Comparison of ENCODE assay signal across 8 cellular contexts in the genomic region with DNA sequence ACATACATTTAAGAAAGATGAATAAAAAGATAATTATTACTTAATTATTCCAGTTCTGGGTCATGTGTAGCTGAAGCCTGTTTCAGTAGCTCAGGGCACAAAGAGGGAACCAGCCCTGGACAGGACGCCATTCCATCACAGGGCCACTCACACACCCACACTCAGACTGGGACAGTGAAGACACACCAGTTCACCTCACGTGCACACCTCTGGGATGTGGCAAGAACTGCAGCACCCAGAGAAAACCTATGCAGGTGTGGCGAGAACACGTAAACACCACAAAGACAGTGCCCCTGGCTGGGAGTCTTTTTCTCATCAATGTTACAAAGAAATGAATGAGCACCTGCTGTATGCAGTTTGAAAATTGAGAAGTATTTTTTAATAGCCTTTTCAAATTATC. TPM values are rescaled to one million over a fixed set of nuclear protein-coding genes. Genes with fewer than 3 reads are reported as not detected.
DNase-seq lines count a peak whose midpoint lies in the region; ATAC-seq and TF ChIP-seq lines count a peak whose summit lies in the region.

No MANE protein-coding gene starts in this region.

- POLR2A ChIA-PET in Caco-2 (lab: Charles Lee): interaction anchor here (3.5 kb wide), 1 partner anchor 63 kb away, joined by 73 read pairs; a partner anchor contains a TSS

- intact Hi-C loops in Caco-2 (cut with micrococcal nuclease; ENCODE audit: unreplicated experiment) (no loop called here), left colon (cut with DNase I, micrococcal nuclease) (no loop called here)

- H3K36me3 ChIP-seq in Caco-2 (ENCODE audit: control insufficient read depth, insufficient read depth, low read length): peaks cover 3% of the 10 kb centered on the region; the same call in 1 of the 2 replicates

- H3K9me3 ChIP-seq in Caco-2: no peaks in the 10 kb centered on the region

- peak overlapping the region; percentile 99 for H3K4me3 Mint-ChIP-seq in Caco-2 (ENCODE audit: unreplicated experiment)
- peak overlapping the region; percentile 97 for H3K4me3 Mint-ChIP-seq in activated T-helper 17 cell treated with anti-CD3 and anti-CD28 coated beads, Interleukin-2, amount 50 U/mL, for 72 hours

- peak overlapping the region; percentile 80 for H3K4me3 ChIP-seq in Caco-2 (ENCODE audit: low read depth, low read length)

- H3K36me3 Mint-ChIP-seq in Caco-2 (ENCODE audit: insufficient read depth, unreplicated experiment): peaks cover 84% of the 10 kb centered on the region
- H3K36me3 Mint-ChIP-seq in activated T-helper 17 cell treated with anti-CD3 and anti-CD28 coated beads, Interleukin-2, amount 50 U/mL, for 72 hours (ENCODE audit: low read depth): peaks cover 89% of the 10 kb centered on the region

- peaks cover 22% of the 10 kb centered on the region for H3K4me1 ChIP-seq in Caco-2

- CTCF ChIA-PET in Caco-2 (lab: Charles Lee): no interaction called here

- DNase-seq in Caco-2: peak; percentile 83 to 90
- DNase-seq in HuH-7.5 (ENCODE audit: low spot score): peak; percentile 45
- DNase-seq in left colon: peak; percentile 60 to 81
- no peak for DNase-seq in NCI-H1092 treated with DMSO at 0.1 percent for 48 hours (lab: John Stamatoyannopoulos, UW)
- no peak for DNase-seq in DMS79 (lab: John Stamatoyannopoulos, UW)

- BruUV-seq in Caco-2 (replicated peaks; lab: Mats Ljungman, UMichigan): no TSS peak

- H3K9me3 Mint-ChIP-seq in Caco-2 (ENCODE audit: unreplicated experiment): no peaks in the 10 kb centered on the region
- no peaks in the 10 kb centered on the region for H3K9me3 Mint-ChIP-seq in activated T-helper 17 cell treated with anti-CD3 and anti-CD28 coated beads, Interleukin-2, amount 50 U/mL, for 72 hours

- peak overlapping the region; percentile 96 for H3K27ac Mint-ChIP-seq in Caco-2 (ENCODE audit: unreplicated experiment)
- H3K27ac Mint-ChIP-seq in activated T-helper 17 cell treated with anti-CD3 and anti-CD28 coated beads, Interleukin-2, amount 50 U/mL, for 72 hours: peak overlapping the region; percentile 99

- H3K4me1 Mint-ChIP-seq in Caco-2 (ENCODE audit: low read depth, unreplicated experiment): peaks cover 16% of the 10 kb centered on the region
- H3K4me1 Mint-ChIP-seq in activated T-helper 17 cell treated with anti-CD3 and anti-CD28 coated beads, Interleukin-2, amount 50 U/mL, for 72 hours: peaks cover 34% of the 10 kb centered on the region

- no peaks in the 10 kb centered on the region for H3K27me3 ChIP-seq in Caco-2 (replicated peaks; ENCODE audit: control insufficient read depth, insufficient read depth, low read length)

- H3K27me3 Mint-ChIP-seq in Caco-2 (ENCODE audit: insufficient read depth, unreplicated experiment): no peaks in the 10 kb centered on the region
- H3K27me3 Mint-ChIP-seq in activated T-helper 17 cell treated with anti-CD3 and anti-CD28 coated beads, Interleukin-2, amount 50 U/mL, for 72 hours: no peaks in the 10 kb centered on the region

- peak in 1 of 2 experiments; percentile 34 for TF ChIP-seq CTCF in Caco-2 (IDR thresholded peaks at IDR 0.05; ENCODE audit: insufficient read depth in 1 of 2, low read depth in 1 of 2, low read length in 1 of 2, severe bottlenecking in 1 of 2, unreplicated experiment in 1 of 2)

- ATAC-seq in activated T-helper 17 cell treated with anti-CD3 and anti-CD28 coated beads, Interleukin-2, amount 50 U/mL, for 72 hours (replicated peaks): no peak
- ATAC-seq in left colon: peak; percentile 36
- ATAC-seq in HG02970 (IDR thresholded peaks at IDR 0.05; ENCODE audit: low FRiP score, unreplicated experiment): no peak
- no peak for ATAC-seq in HG03196 (IDR thresholded peaks at IDR 0.05; ENCODE audit: unreplicated experiment)

RNA-seq across cellular contexts. Expression of a gene that starts 1.6 kb away (rescaled TPM):
- total RNA-seq in Caco-2 (2022) (121 and 133 TPM in 2 replicates), left colon (100 to 1,000 TPM in 1 of 2 donors, 10 to 100 TPM in 1; 65.2 to 132 TPM)
- total RNA-seq in activated T-helper 17 cell treated with anti-CD3 and anti-CD28 coated beads, Interleukin-2, amount 50 U/mL, for 72 hours: 10 to 100 TPM; 59.0 to 87.9 TPM

RNA-seq across cellular contexts. Expression of a gene that starts 5.6 kb away (rescaled TPM):
- total RNA-seq in Caco-2 (2022): 20.6 and 22.9 TPM in 2 replicates
- total RNA-seq in activated T-helper 17 cell treated with anti-CD3 and anti-CD28 coated beads, Interleukin-2, amount 50 U/mL, for 72 hours: 10 to 100 TPM; 23.8 to 31.3 TPM
- total RNA-seq in left colon: 10 to 100 TPM; 16.9 to 20.0 TPM

RNA-seq across cellular contexts. Expression of a gene that starts 24.9 kb away (rescaled TPM):
- total RNA-seq in Caco-2 (2022) (not detected in 2 replicates), left colon (not detected)
- under 1 TPM in 1 of 2 donors, not detected in 1; 0.26 TPM for total RNA-seq in activated T-helper 17 cell treated with anti-CD3 and anti-CD28 coated beads, Interleukin-2, amount 50 U/mL, for 72 hours

Comparison
In these comparisons a context has a peak if more than half of its experiments do, and no peak if none do; other contexts are left out.
1. DNase-seq: peak in Caco-2 (2 of 2), HuH-7.5 (single experiment) and left colon (2 of 2); none in NCI-H1092 treated with DMSO at 0.1 percent for 48 hours (single experiment) and DMS79 (single experiment).